Comparison of ENCODE assay signal across 12 cellular contexts in genomic region chr7:64886956-64887545, GRCh38.
"Had no signal": no experiment of that assay in that cellular context is flagged by ENCODE, and none has a peak within 500 bp of the region (broad histone marks: within the 10 kb centered on the region; RNA-seq: fewer than 3 reads in every experiment).

No MANE protein-coding gene starts in this region.

- H3K27ac Mint-ChIP-seq: activated CD4-positive, alpha-beta memory T cell treated with anti-CD3 and anti-CD28 coated beads, Interleukin-2, amount 10 ng/mL, durations not matched to agents 7 days and 5 days; activated naive CD4-positive, alpha-beta T cell treated with anti-CD3 and anti-CD28 coated beads, Interleukin-2, amount 50 U/mL, for 72 hours; activated T-helper 2 cell treated with anti-CD3 and anti-CD28 coated beads, Interferon-gamma antibody, Interleukin-2, Interleukin-4, amounts not matched to agents 10 μg/mL and 5 μg/mL and 100 μg/mL, durations not matched to agents 14 hours and 24 hours and 36 hours; dendritic cell treated with granulocyte-macrophage colony-stimulating factor and Interleukin-4, amounts not matched to agents 40 ng/mL and 50 ng/mL, for 4 days had no signal

- DNase-seq: activated CD4-positive, CD25-positive, alpha-beta regulatory T cell treated with anti-CD3 and anti-CD28 coated beads, Interleukin-2, amount 50 U/mL, for 72 hours; brain microvascular endothelial cell; effector memory CD8-positive, alpha-beta T cell; hippocampal formation; kidney glomerular epithelial cell; stimulated activated CD4-positive, alpha-beta T cell treated with anti-CD3 and anti-CD28 coated beads, Interleukin-4, amount 100 ng/mL, for 4 hours had no signal

- H3K4me3 Mint-ChIP-seq: activated CD4-positive, alpha-beta memory T cell treated with anti-CD3 and anti-CD28 coated beads, Interleukin-2, amount 10 ng/mL, durations not matched to agents 7 days and 5 days; dendritic cell treated with granulocyte-macrophage colony-stimulating factor and Interleukin-4, amounts not matched to agents 40 ng/mL and 50 ng/mL, for 4 days had no signal

- H3K27ac ChIP-seq: brain microvascular endothelial cell, tibial artery had no signal

- H3K9me3 Mint-ChIP-seq: effector memory CD8-positive, alpha-beta T cell had no signal

- H3K4me3 ChIP-seq: skin epidermis, tibial artery had no signal

- H3K9me3 ChIP-seq: tibial artery had no signal

- H3K36me3 ChIP-seq: brain microvascular endothelial cell, tibial artery had no signal
